8 cellular contexts compared by ENCODE assay signal in genomic region chr15:63122002-63122893, GRCh38. TPM values are rescaled to one million over a fixed set of nuclear protein-coding genes. Genes with fewer than 3 reads are reported as not detected.
DNase-seq lines count a peak whose midpoint lies in the region; ATAC-seq and TF ChIP-seq lines count a peak whose summit lies in the region.

No MANE protein-coding gene starts in this region.

- DNase-seq in DMS79 (lab: John Stamatoyannopoulos, UW), result peak; percentile 9
- peak; percentile 64 for DNase-seq in SK-MEL-5 (ENCODE audit: low read depth, low spot score)
- DNase-seq in activated naive CD4-positive, alpha-beta T cell treated with anti-CD3 and anti-CD28 coated beads for 36 hours, result peak; percentile 91
- DNase-seq in germinal center (ENCODE audit: low spot score), result peak; percentile 84
- DNase-seq in suprapubic skin (ENCODE audit: low spot score in 2 of 2), result peak; percentile 93 to 95

- ATAC-seq in GM21619 (IDR thresholded peaks at IDR 0.05; ENCODE audit: unreplicated experiment), result peak; percentile 79

- peak overlapping the region; percentile 61 for H3K27ac Mint-ChIP-seq in activated naive CD4-positive, alpha-beta T cell treated with anti-CD3 and anti-CD28 coated beads for 36 hours

- peaks cover 18% of the 10 kb centered on the region for H3K36me3 ChIP-seq in neutrophil
- H3K36me3 ChIP-seq in suprapubic skin, result peaks cover 8% of the 10 kb centered on the region

- no peak for TF ChIP-seq EP300 in Ishikawa (IDR thresholded peaks at IDR 0.05; ENCODE audit: borderline replicate concordance)
- TF ChIP-seq EP300 in suprapubic skin (IDR thresholded peaks at IDR 0.05), result no peak

- H3K4me1 ChIP-seq in neutrophil (ENCODE audit: control insufficient read depth in 1 of 2, insufficient read depth in 1 of 2, low read depth in 1 of 2, low read length in 1 of 2) (peaks cover 7% of the 10 kb centered on the region in 2 experiments), suprapubic skin (peaks cover 12% of the 10 kb centered on the region)

- peaks cover 13% of the 10 kb centered on the region for H3K36me3 Mint-ChIP-seq in activated naive CD4-positive, alpha-beta T cell treated with anti-CD3 and anti-CD28 coated beads for 36 hours (ENCODE audit: low read depth)

- TF ChIP-seq CTCF in neutrophil (IDR thresholded peaks at IDR 0.05), result peak; percentile 44
- peak in 1 of 2 donors; percentile 18 for TF ChIP-seq CTCF in suprapubic skin (IDR thresholded peaks at IDR 0.05)

- WGBS in suprapubic skin, result 2% methylated on average over 13 of the region's 59 CpGs

- peaks cover 13% of the 10 kb centered on the region for H3K9me3 ChIP-seq in neutrophil
- H3K9me3 ChIP-seq in suprapubic skin, result no peaks in the 10 kb centered on the region

- CTCF ChIA-PET in activated naive CD4-positive, alpha-beta T cell treated with anti-CD3 and anti-CD28 coated beads for 36 hours (lab: Charles Lee), result no interaction called here

- H3K9me3 Mint-ChIP-seq in activated naive CD4-positive, alpha-beta T cell treated with anti-CD3 and anti-CD28 coated beads for 36 hours, result peaks cover 13% of the 10 kb centered on the region

- H3K4me1 Mint-ChIP-seq in activated naive CD4-positive, alpha-beta T cell treated with anti-CD3 and anti-CD28 coated beads for 36 hours (ENCODE audit: low read depth), result peaks cover 14% of the 10 kb centered on the region

- H3K27me3 ChIP-seq in neutrophil (no peaks in the 10 kb centered on the region), suprapubic skin (no peaks in the 10 kb centered on the region)

- in situ Hi-C loops in SK-MEL-5 (cut with HindIII; ENCODE audit: low pct_unique_long_range_greater_than_20kb, low sequenced_read_pairs), result no loop called here

- H3K27ac ChIP-seq in neutrophil, result peak overlapping the region; percentile 92
- H3K27ac ChIP-seq in suprapubic skin, result peak overlapping the region; percentile 96

- peak overlapping the region; percentile 85 to 86 for H3K4me3 ChIP-seq in neutrophil (ENCODE audit: low read depth in 1 of 2, low read length in 1 of 2)
- peak overlapping the region; percentile 90 for H3K4me3 ChIP-seq in suprapubic skin

- no peaks in the 10 kb centered on the region for H3K27me3 Mint-ChIP-seq in activated naive CD4-positive, alpha-beta T cell treated with anti-CD3 and anti-CD28 coated beads for 36 hours (ENCODE audit: low read depth)

- intact Hi-C loops in activated naive CD4-positive, alpha-beta T cell treated with anti-CD3 and anti-CD28 coated beads for 36 hours (cut with micrococcal nuclease), result no loop called here

- no peak for TF ChIP-seq POLR2A in suprapubic skin (IDR thresholded peaks at IDR 0.05)

- H3K4me3 Mint-ChIP-seq in activated naive CD4-positive, alpha-beta T cell treated with anti-CD3 and anti-CD28 coated beads for 36 hours, result peak overlapping the region; percentile 71

- no peak for TF ChIP-seq RAD21 in Ishikawa (IDR thresholded peaks at IDR 0.05; ENCODE audit: low read depth)

TF ChIP-seq in Ishikawa, 13 proteins besides CTCF, POLR2A, EP300 and RAD21:
- TF ChIP-seq TEAD4 (IDR thresholded peaks at IDR 0.05) (no peak), ZBTB7A (IDR thresholded peaks at IDR 0.05; ENCODE audit: low read depth) (peak; percentile 99)

RNA-seq across cellular contexts. Expression of gene LACTB, which starts 0.6 kb away (rescaled TPM):
- 13.7 and 16.4 TPM in 2 replicates for total RNA-seq in SK-MEL-5 (2014; rRNA removed; shearing (Covaris generic))
- 10.0 and 12.5 TPM in 2 replicates for polyA plus RNA-seq in SK-MEL-5 (2015; cell fraction: cytosol; rRNA removed)
- 9.2 and 11.3 TPM in 2 replicates for polyA plus RNA-seq in SK-MEL-5 (2015; cell fraction: nucleus; rRNA removed)
- total RNA-seq in activated naive CD4-positive, alpha-beta T cell treated with anti-CD3 and anti-CD28 coated beads for 36 hours, result 10 to 100 TPM; 18.3 to 18.7 TPM
- total RNA-seq in suprapubic skin, result 10 to 100 TPM; 11.3 to 15.9 (median 12.6) TPM

RNA-seq across cellular contexts. Expression of gene RPS27L, which starts 35.0 kb away (rescaled TPM):
- 362 and 373 TPM in 2 replicates for total RNA-seq in SK-MEL-5 (2014; rRNA removed; shearing (Covaris generic))
- 105 and 158 TPM in 2 replicates for polyA plus RNA-seq in SK-MEL-5 (2015; cell fraction: cytosol; rRNA removed)
- polyA plus RNA-seq in SK-MEL-5 (2015; cell fraction: nucleus; rRNA removed), result 53.0 and 86.8 TPM in 2 replicates
- total RNA-seq in activated naive CD4-positive, alpha-beta T cell treated with anti-CD3 and anti-CD28 coated beads for 36 hours, result 100 to 1,000 TPM; 220 to 222 TPM
- total RNA-seq in suprapubic skin, result 10 to 100 TPM; 47.8 to 94.9 (median 51.5) TPM

Comparison
In these comparisons a context has a peak if more than half of its experiments do, and no peak if none do; other contexts are left out.
1. Peak in every context shown above with its lines: DNase-seq, ATAC-seq, H3K4me3 ChIP-seq and H3K27ac ChIP-seq.
2. DNase-seq: peak in every context shown above with its lines; median percentile 94 in suprapubic skin; 91 in activated naive CD4-positive, alpha-beta T cell treated with anti-CD3 and anti-CD28 coated beads for 36 hours; 84 in germinal center; 64 in SK-MEL-5; 9 in DMS79.